ENCODE assay signal across 1 cellular context in genomic region chr16:48531011-48531962, GRCh38.
A peak's percentile ranks its signal among the peaks of the same experiment; 100 is the strongest.
TF ChIP-seq lines count a peak whose summit lies in the region.

No MANE protein-coding gene starts in this region.

TF ChIP-seq in HepG2, 621 proteins besides CTCF, POLR2A, EP300 and RAD21 (continued from another document):
- TF ChIP-seq BATF2 (CRISPR knock-in tag; IDR thresholded peaks at IDR 0.05) (0 out of 2 replicates have a peak, but pooled peaks have one; percentile 27), MYNN (CRISPR knock-in tag; IDR thresholded peaks at IDR 0.05; ENCODE audit: low read depth) (no peak), ZBTB33 (CRISPR knock-in tag; IDR thresholded peaks at IDR 0.05) (peak; percentile 52), ZNF350 (CRISPR knock-in tag; IDR thresholded peaks at IDR 0.05; ENCODE audit: borderline replicate concordance, low read depth) (0 out of 2 replicates have a peak, but pooled peaks have one; percentile 34), RARA (CRISPR knock-in tag; IDR thresholded peaks at IDR 0.05) (no peak), KDM6A (CRISPR knock-in tag; IDR thresholded peaks at IDR 0.05; ENCODE audit: low read depth) (no peak), NBN (conservative IDR thresholded peaks at IDR 0.05) (no peak), SRY (CRISPR knock-in tag; IDR thresholded peaks at IDR 0.05) (0 out of 2 replicates have a peak, but pooled peaks have one; percentile 26), MAX (IDR thresholded peaks at IDR 0.05) (peak; percentile 17; the same call in 1 of the 2 replicates), RELA (CRISPR knock-in tag; IDR thresholded peaks at IDR 0.05) (no peak), ZNF674 (CRISPR knock-in tag; IDR thresholded peaks at IDR 0.05; ENCODE audit: low read depth) (no peak), ZNF138 (CRISPR knock-in tag; IDR thresholded peaks at IDR 0.05; ENCODE audit: low read depth) (no peak), ZHX2 (IDR thresholded peaks at IDR 0.05; ENCODE audit: low read depth) (no peak), ZHX2 (CRISPR knock-in tag; IDR thresholded peaks at IDR 0.05; ENCODE audit: borderline replicate concordance) (no peak), CAMTA2 (CRISPR knock-in tag; IDR thresholded peaks at IDR 0.05; ENCODE audit: borderline replicate concordance) (no peak), ZNF280B (CRISPR knock-in tag; IDR thresholded peaks at IDR 0.05; ENCODE audit: borderline replicate concordance) (0 out of 2 replicates have a peak, but pooled peaks have one; percentile 28), LCORL (IDR thresholded peaks at IDR 0.05) (no peak), LCORL (CRISPR knock-in tag; IDR thresholded peaks at IDR 0.05) (0 out of 2 replicates have a peak, but pooled peaks have one; percentile 45), MNT (IDR thresholded peaks at IDR 0.05) (peak; percentile 52), SIX1 (CRISPR knock-in tag; IDR thresholded peaks at IDR 0.05; ENCODE audit: borderline replicate concordance) (no peak), SIX4 (CRISPR knock-in tag; IDR thresholded peaks at IDR 0.05) (no peak), GABPA (IDR thresholded peaks at IDR 0.05; ENCODE audit: low read depth, low read length) (no peak), GABPA (CRISPR knock-in tag; IDR thresholded peaks at IDR 0.05; ENCODE audit: low read depth) (peak; percentile 33; the same call in 1 of the 2 replicates), ZBTB49 (CRISPR knock-in tag; IDR thresholded peaks at IDR 0.05; ENCODE audit: borderline replicate concordance) (no peak), ZNF691 (CRISPR knock-in tag; IDR thresholded peaks at IDR 0.05; ENCODE audit: borderline replicate concordance, low read depth) (0 out of 2 replicates have a peak, but pooled peaks have one; percentile 38), SNAI1 (CRISPR knock-in tag; IDR thresholded peaks at IDR 0.05; ENCODE audit: borderline replicate concordance) (no peak), ZNF292 (CRISPR knock-in tag; IDR thresholded peaks at IDR 0.05; ENCODE audit: borderline replicate concordance, low read depth) (0 out of 2 replicates have a peak, but pooled peaks have one; percentile 25), IRF2 (CRISPR knock-in tag; IDR thresholded peaks at IDR 0.05) (0 out of 2 replicates have a peak, but pooled peaks have one; percentile 18)
TF ChIP-seq in HepG2: peak in this region for 15.
